8 cellular contexts compared by ENCODE assay signal in genomic region chr9:133135193-133135745, GRCh38. TPM values are rescaled to one million over a fixed set of nuclear protein-coding genes. Genes with fewer than 3 reads are reported as not detected.
DNase-seq lines count a peak whose midpoint lies in the region; ATAC-seq and TF ChIP-seq lines count a peak whose summit lies in the region.

No MANE protein-coding gene starts in this region.

- H3K4me3 Mint-ChIP-seq in CD4-positive, CD25-positive, alpha-beta regulatory T cell = peak overlapping the region in 3 of 4 donors; percentile 1 to 97 (median 90)
- peak overlapping the region; percentile 23 for H3K4me3 Mint-ChIP-seq in activated naive CD4-positive, alpha-beta T cell treated with anti-CD3 and anti-CD28 coated beads, Interleukin-2, amount 10 ng/mL, durations not matched to agents 7 days and 5 days
- no peak overlapping the region for H3K4me3 Mint-ChIP-seq in WTC11

- POLR2A ChIA-PET in WTC11 (lab: Charles Lee) = no interaction called here

- H3K9me3 ChIP-seq in CD4-positive, CD25-positive, alpha-beta regulatory T cell (ENCODE audit: control insufficient read depth in 2 of 2, low read length in 2 of 2) = no peaks in the 10 kb centered on the region

- peaks cover 85% of the 10 kb centered on the region for H3K4me1 ChIP-seq in CD4-positive, CD25-positive, alpha-beta regulatory T cell (ENCODE audit: control insufficient read depth, insufficient read depth, low read length, poor library complexity, severe bottlenecking)

- CTCF ChIA-PET in activated naive CD4-positive, alpha-beta T cell treated with anti-CD3 and anti-CD28 coated beads, Interleukin-2, amount 10 ng/mL, durations not matched to agents 7 days and 5 days (lab: Charles Lee) = interaction anchor here (1.3 to 5.9 kb wide), 5 partner anchors 10 to 113 kb away, joined by 3 to 98 read pairs (median 4); no protein-coding TSS in a partner anchor
- CTCF ChIA-PET in WTC11 (lab: Charles Lee) = interaction anchor here (1.1 to 1.5 kb wide), 2 partner anchors 9 to 12 kb away, joined by 4 to 17 read pairs; no protein-coding TSS in a partner anchor

- peak in 2 of 3 donors; percentile 58 to 70 for DNase-seq in CD4-positive, CD25-positive, alpha-beta regulatory T cell
- DNase-seq in NCI-H446 (lab: John Stamatoyannopoulos, UW) (peak; percentile 56 to 89), glomerular visceral epithelial cell (ENCODE audit: extremely low spot score) (peak; percentile 99), renal cortical epithelial cell (ENCODE audit: low read depth) (peak; percentile 94), iPS-NIHi7 (ENCODE audit: extremely low spot score) (no peak), WTC11 (ENCODE audit: low spot score) (no peak)
- peak; percentile 58 for DNase-seq in activated naive CD4-positive, alpha-beta T cell treated with anti-CD3 and anti-CD28 coated beads, Interleukin-2, amount 10 ng/mL, durations not matched to agents 7 days and 5 days

- H3K36me3 Mint-ChIP-seq in CD4-positive, CD25-positive, alpha-beta regulatory T cell = peaks cover 7% of the 10 kb centered on the region
- H3K36me3 Mint-ChIP-seq in activated naive CD4-positive, alpha-beta T cell treated with anti-CD3 and anti-CD28 coated beads, Interleukin-2, amount 10 ng/mL, durations not matched to agents 7 days and 5 days = peaks cover 17% of the 10 kb centered on the region
- H3K36me3 Mint-ChIP-seq in WTC11 = no peaks in the 10 kb centered on the region

- no peaks in the 10 kb centered on the region for H3K36me3 ChIP-seq in CD4-positive, CD25-positive, alpha-beta regulatory T cell (ENCODE audit: control insufficient read depth, insufficient read depth, low read length)

- peak overlapping the region; percentile 100 for H3K27ac ChIP-seq in CD4-positive, CD25-positive, alpha-beta regulatory T cell (ENCODE audit: insufficient read depth, low read length, poor library complexity, severe bottlenecking)

- H3K27ac Mint-ChIP-seq in CD4-positive, CD25-positive, alpha-beta regulatory T cell = peak overlapping the region; percentile 100
- H3K27ac Mint-ChIP-seq in activated naive CD4-positive, alpha-beta T cell treated with anti-CD3 and anti-CD28 coated beads, Interleukin-2, amount 10 ng/mL, durations not matched to agents 7 days and 5 days = peak overlapping the region; percentile 100
- no peak overlapping the region for H3K27ac Mint-ChIP-seq in WTC11

- H3K27me3 Mint-ChIP-seq in CD4-positive, CD25-positive, alpha-beta regulatory T cell = peaks cover 5% of the 10 kb centered on the region
- no peaks in the 10 kb centered on the region for H3K27me3 Mint-ChIP-seq in activated naive CD4-positive, alpha-beta T cell treated with anti-CD3 and anti-CD28 coated beads, Interleukin-2, amount 10 ng/mL, durations not matched to agents 7 days and 5 days
- H3K27me3 Mint-ChIP-seq in WTC11 (ENCODE audit: low read depth) = no peaks in the 10 kb centered on the region

- peaks cover 7 to 89% (median 42%) of the 10 kb centered on the region in 4 donors for H3K4me1 Mint-ChIP-seq in CD4-positive, CD25-positive, alpha-beta regulatory T cell
- H3K4me1 Mint-ChIP-seq in activated naive CD4-positive, alpha-beta T cell treated with anti-CD3 and anti-CD28 coated beads, Interleukin-2, amount 10 ng/mL, durations not matched to agents 7 days and 5 days = peaks cover 91% of the 10 kb centered on the region
- H3K4me1 Mint-ChIP-seq in WTC11 = peaks cover 7% of the 10 kb centered on the region; the same call in 1 of the 2 replicates

- peak in 1 of 2 donors; percentile 4 for ATAC-seq in CD4-positive, CD25-positive, alpha-beta regulatory T cell (ENCODE audit: low read depth in 2 of 2)
- no peak for ATAC-seq in HG02885 (IDR thresholded peaks at IDR 0.05; ENCODE audit: poor library complexity, unreplicated experiment)
- no peak for ATAC-seq in WTC11

- no peaks in the 10 kb centered on the region for H3K27me3 ChIP-seq in CD4-positive, CD25-positive, alpha-beta regulatory T cell (ENCODE audit: control insufficient read depth, insufficient read depth, low read length)

- peaks cover 0 to 1% (median 0%) of the 10 kb centered on the region in 7 donors for H3K9me3 Mint-ChIP-seq in CD4-positive, CD25-positive, alpha-beta regulatory T cell
- H3K9me3 Mint-ChIP-seq in activated naive CD4-positive, alpha-beta T cell treated with anti-CD3 and anti-CD28 coated beads, Interleukin-2, amount 10 ng/mL, durations not matched to agents 7 days and 5 days = no peaks in the 10 kb centered on the region
- no peaks in the 10 kb centered on the region for H3K9me3 Mint-ChIP-seq in WTC11

- peak overlapping the region; percentile 54 for H3K4me3 ChIP-seq in CD4-positive, CD25-positive, alpha-beta regulatory T cell (ENCODE audit: low read depth, low read length)

- no peak for TF ChIP-seq CTCF in WTC11 (IDR thresholded peaks at IDR 0.05)

TF ChIP-seq in WTC11, 78 proteins besides CTCF, POLR2A, EP300 and RAD21:
- no peak for TF ChIP-seq ERG (CRISPR knock-in tag; IDR thresholded peaks at IDR 0.05)
- TF ChIP-seq AR (CRISPR knock-in tag; IDR thresholded peaks at IDR 0.05) = no peak
- no peak for TF ChIP-seq ETV6 (CRISPR knock-in tag; IDR thresholded peaks at IDR 0.05)
- TF ChIP-seq TEAD4 (CRISPR knock-in tag; IDR thresholded peaks at IDR 0.05) = no peak
- no peak for TF ChIP-seq PREB (CRISPR knock-in tag; IDR thresholded peaks at IDR 0.05; ENCODE audit: borderline replicate concordance)
- TF ChIP-seq IRF2 (CRISPR knock-in tag; IDR thresholded peaks at IDR 0.05; ENCODE audit: borderline replicate concordance, low read depth) = no peak
- no peak for TF ChIP-seq SMAD3 (CRISPR knock-in tag; IDR thresholded peaks at IDR 0.05; ENCODE audit: borderline replicate concordance)
- no peak for TF ChIP-seq SP1 (CRISPR knock-in tag; conservative IDR thresholded peaks at IDR 0.05)
TF ChIP-seq in WTC11: peak in this region for 0.

RNA-seq across cellular contexts. Expression of gene RALGDS, which starts 14.2 kb away (rescaled TPM):
- 228 TPM for total RNA-seq in CD4-positive, CD25-positive, alpha-beta regulatory T cell
- 10 to 100 TPM; 34.6 to 64.2 (median 49.2) TPM for polyA plus RNA-seq in CD4-positive, CD25-positive, alpha-beta regulatory T cell
- total RNA-seq in renal cortical epithelial cell (16.0 and 35.4 TPM in 2 replicates), WTC11 (2021) (19.5 to 23.2 TPM (median 22.9 TPM) in 3 replicates)

RNA-seq across cellular contexts. Expression of gene GBGT1, which starts 28.4 kb away (rescaled TPM):
- 1.5 TPM for total RNA-seq in CD4-positive, CD25-positive, alpha-beta regulatory T cell
- polyA plus RNA-seq in CD4-positive, CD25-positive, alpha-beta regulatory T cell = 1 to 10 TPM in 1 of 4 donors, under 1 TPM in 1, not detected in 2; 0.67 to 1.6 TPM
- 3.1 and 5.1 TPM in 2 replicates for total RNA-seq in renal cortical epithelial cell
- 14.5 to 16.7 TPM (median 16.5 TPM) in 3 replicates for total RNA-seq in WTC11 (2021)

Comparison
In these comparisons a context has a peak if more than half of its experiments do, and no peak if none do; other contexts are left out.
1. DNase-seq: peak in CD4-positive, CD25-positive, alpha-beta regulatory T cell (2 of 3), NCI-H446 (2 of 2), activated naive CD4-positive, alpha-beta T cell treated with anti-CD3 and anti-CD28 coated beads, Interleukin-2, amount 10 ng/mL, durations not matched to agents 7 days and 5 days (single experiment), glomerular visceral epithelial cell (single experiment) and renal cortical epithelial cell (single experiment); none in iPS-NIHi7 (single experiment) and WTC11 (single experiment).